ENCODE assay signal across 26 cellular contexts in the genomic region with DNA sequence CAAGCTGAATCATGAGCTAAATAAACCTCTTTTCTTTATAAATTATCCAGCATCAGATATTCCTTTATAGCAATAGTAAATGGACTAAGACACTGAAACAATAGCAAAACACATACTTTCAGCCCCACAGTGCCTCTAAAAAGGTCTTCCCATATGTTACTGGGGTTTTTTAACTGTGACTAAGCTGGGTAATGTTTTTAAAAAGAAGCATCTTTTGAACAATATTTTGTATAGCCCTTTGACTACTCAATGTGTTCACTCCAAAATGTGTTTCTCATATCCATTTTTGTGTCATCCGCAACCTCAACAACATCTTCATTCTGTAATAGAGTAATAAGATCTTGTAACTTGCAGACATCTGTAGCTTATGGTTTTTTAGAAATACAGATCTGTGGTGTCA.
DNase-seq lines count a peak whose midpoint lies in the region; ATAC-seq, FAIRE-seq and TF ChIP-seq lines count a peak whose summit lies in the region.
"Had no signal": no experiment of that assay in that cellular context is flagged by ENCODE, and none has a peak within 500 bp of the region (broad histone marks: within the 10 kb centered on the region; RNA-seq: fewer than 3 reads in every experiment).

No MANE protein-coding gene starts in this region.

- 100% methylated on average over 1 of the region's 1 CpG; no CpG with 5 or more reads in 1 of the 2 experiments for WGBS in endodermal cell (ENCODE audit: insufficient coverage in 1 of 2, insufficient read length in 1 of 2), 2 experiments

- no peaks in the 10 kb centered on the region for H3K4me1 ChIP-seq in endodermal cell (ENCODE audit: control insufficient read depth, insufficient read depth, low read length)
- H3K4me1 ChIP-seq: BE2C, BLaER1 had no signal

- H3K9me3 ChIP-seq in endodermal cell (ENCODE audit: control insufficient read depth, low read length), result no peaks in the 10 kb centered on the region
- H3K9me3 ChIP-seq: BE2C, BLaER1 had no signal

- H3K9ac ChIP-seq in endodermal cell (ENCODE audit: extremely low read depth, low read length, poor library complexity, severe bottlenecking), result no peak overlapping the region
- H3K9ac ChIP-seq: BLaER1 had no signal

- H3K27me3 Mint-ChIP-seq in activated T-cell treated with anti-CD3 and anti-CD28 coated beads, Interleukin-2, amount 50 U/mL, for 72 hours (ENCODE audit: low read depth), result peaks cover 10% of the 10 kb centered on the region
- H3K27me3 Mint-ChIP-seq in endodermal cell (ENCODE audit: insufficient read depth), result no peaks in the 10 kb centered on the region
- H3K27me3 Mint-ChIP-seq: CD4-positive, alpha-beta memory T cell had no signal

- no peak overlapping the region for H3K4me3 Mint-ChIP-seq in activated T-cell treated with anti-CD3 and anti-CD28 coated beads, Interleukin-2, amount 50 U/mL, for 72 hours
- no peak overlapping the region for H3K4me3 Mint-ChIP-seq in endodermal cell
- H3K4me3 Mint-ChIP-seq: CD14-positive monocyte; CD4-positive, CD25-positive, alpha-beta regulatory T cell; CD8-positive, alpha-beta memory T cell had no signal

- H3K36me3 Mint-ChIP-seq in activated T-cell treated with anti-CD3 and anti-CD28 coated beads, Interleukin-2, amount 50 U/mL, for 72 hours (ENCODE audit: insufficient read depth in 2 of 2), result no peaks in the 10 kb centered on the region
- H3K36me3 Mint-ChIP-seq in endodermal cell (ENCODE audit: low read depth), result peaks cover 36% of the 10 kb centered on the region
- H3K36me3 Mint-ChIP-seq: CD14-positive monocyte; CD4-positive, alpha-beta memory T cell; CD4-positive, CD25-positive, alpha-beta regulatory T cell; CD8-positive, alpha-beta memory T cell had no signal

- peak; percentile 34 to 66 for ATAC-seq in activated T-cell treated with anti-CD3 and anti-CD28 coated beads, Interleukin-2, amount 50 U/mL, for 72 hours (replicated peaks in 1 of 2)

- peak; percentile 86 for FAIRE-seq in colon (lab: Jason Lieb, UNC)
- FAIRE-seq: GM12891, GM19239 had no signal

- H3K4me3 ChIP-seq in endodermal cell (ENCODE audit: low read length), result no peak overlapping the region
- H3K4me3 ChIP-seq: BLaER1 had no signal

- no peaks in the 10 kb centered on the region for H3K9me3 Mint-ChIP-seq in activated T-cell treated with anti-CD3 and anti-CD28 coated beads, Interleukin-2, amount 50 U/mL, for 72 hours
- no peaks in the 10 kb centered on the region for H3K9me3 Mint-ChIP-seq in endodermal cell
- H3K9me3 Mint-ChIP-seq: CD4-positive, alpha-beta memory T cell; CD4-positive, CD25-positive, alpha-beta regulatory T cell; CD8-positive, alpha-beta memory T cell had no signal

- TF ChIP-seq CTCF in endodermal cell (conservative IDR thresholded peaks at IDR 0.05), result no peak

- H3K36me3 ChIP-seq in endodermal cell (ENCODE audit: control insufficient read depth, insufficient read depth, low read length), result no peaks in the 10 kb centered on the region
- H3K36me3 ChIP-seq: BE2C, BLaER1 had no signal

- no peaks in the 10 kb centered on the region for H3K27me3 ChIP-seq in endodermal cell (ENCODE audit: control insufficient read depth, insufficient read depth, low read length, poor library complexity, severe bottlenecking)
- H3K27me3 ChIP-seq: BE2C had no signal

- DNase-seq in activated T-cell treated with anti-CD3 and anti-CD28 coated beads, Interleukin-2, amount 50 U/mL, for 72 hours, result no peak
- no peak for DNase-seq in activated T-cell treated with anti-CD3 and anti-CD28 coated beads, Interleukin-2, amount 50 U/mL, for 1 hour
- DNase-seq in endodermal cell (no peak), RPMI8226 (no peak), GM03348 (ENCODE audit: low spot score) (no peak), NCI-H2196 (lab: John Stamatoyannopoulos, UW; ENCODE audit: unreplicated experiment) (no peak)
- DNase-seq: ACHN; BE2C; C1 segment of cervical spinal cord; CD4-positive, alpha-beta memory T cell; CD4-positive, CD25-positive, alpha-beta regulatory T cell; CD8-positive, alpha-beta memory T cell; COR-L47; DMS 273 treated with DMSO at 0.1 percent for 48 hours; DMS153; DMS53; DMS79; DND-41; EL; GDM1 had no signal

- H3K27ac ChIP-seq in endodermal cell (ENCODE audit: low read depth, low read length), result no peak overlapping the region
- H3K27ac ChIP-seq: 22Rv1, BLaER1 had no signal

- H3K4me1 Mint-ChIP-seq in activated T-cell treated with anti-CD3 and anti-CD28 coated beads, Interleukin-2, amount 50 U/mL, for 72 hours (ENCODE audit: low read depth), result peaks cover 16% of the 10 kb centered on the region
- peaks cover 6% of the 10 kb centered on the region for H3K4me1 Mint-ChIP-seq in endodermal cell
- H3K4me1 Mint-ChIP-seq: CD14-positive monocyte had no signal

- no peak overlapping the region for H3K27ac Mint-ChIP-seq in activated T-cell treated with anti-CD3 and anti-CD28 coated beads, Interleukin-2, amount 50 U/mL, for 72 hours
- peak overlapping the region; percentile 42 for H3K27ac Mint-ChIP-seq in endodermal cell
- H3K27ac Mint-ChIP-seq: CD14-positive monocyte; CD4-positive, alpha-beta memory T cell; CD8-positive, alpha-beta memory T cell had no signal
